ENCODE assay signal across 1 cellular context in genomic region chr17:1186923-1187771, GRCh38.
A peak's percentile ranks its signal among the peaks of the same experiment; 100 is the strongest.
TF ChIP-seq lines count a peak whose summit lies in the region.

No MANE protein-coding gene starts in this region.

TF ChIP-seq in HepG2, 621 proteins besides CTCF, POLR2A, EP300 and RAD21 (continued from another document and continues in another):
- TF ChIP-seq HMGXB4 (CRISPR knock-in tag; IDR thresholded peaks at IDR 0.05; ENCODE audit: borderline replicate concordance in 1 of 2, low read depth in 1 of 2) (peak; percentile 29 to 80; a peak in 2 of 4 replicates), NFE2L1 (CRISPR knock-in tag; IDR thresholded peaks at IDR 0.05; ENCODE audit: borderline replicate concordance) (no peak), HMGXB3 (CRISPR knock-in tag; IDR thresholded peaks at IDR 0.05; ENCODE audit: borderline replicate concordance) (no peak), HIVEP1 (CRISPR knock-in tag; IDR thresholded peaks at IDR 0.05) (0 out of 2 replicates have a peak, but pooled peaks have one; percentile 17), NCOA5 (CRISPR knock-in tag; IDR thresholded peaks at IDR 0.05) (no peak), REXO4 (CRISPR knock-in tag; IDR thresholded peaks at IDR 0.05; ENCODE audit: borderline replicate concordance) (no peak), GPBP1L1 (CRISPR knock-in tag; IDR thresholded peaks at IDR 0.05) (no peak), ZNF672 (CRISPR knock-in tag; IDR thresholded peaks at IDR 0.05) (no peak), EZH2 (conservative IDR thresholded peaks at IDR 0.05; ENCODE audit: low read depth, low read length) (no peak), SSRP1 (CRISPR knock-in tag; IDR thresholded peaks at IDR 0.05) (no peak), SALL1 (CRISPR knock-in tag; IDR thresholded peaks at IDR 0.05) (peak; percentile 37; the same call in 1 of the 2 replicates), ZNF33A (CRISPR knock-in tag; IDR thresholded peaks at IDR 0.05; ENCODE audit: borderline replicate concordance) (no peak), SKI (IDR thresholded peaks at IDR 0.05; ENCODE audit: partially characterized antibody) (no peak), ZMYM3 (CRISPR knock-in tag; IDR thresholded peaks at IDR 0.05) (no peak), LBX2 (CRISPR knock-in tag; IDR thresholded peaks at IDR 0.05; ENCODE audit: borderline replicate concordance) (no peak), ZFP91 (CRISPR knock-in tag; IDR thresholded peaks at IDR 0.05; ENCODE audit: borderline replicate concordance) (peak; percentile 99), PTBP1 (IDR thresholded peaks at IDR 0.05; ENCODE audit: low read depth, low read length, poor library complexity, severe bottlenecking) (no peak), PITX1 (CRISPR knock-in tag; IDR thresholded peaks at IDR 0.05) (no peak), ZNF138 (CRISPR knock-in tag; IDR thresholded peaks at IDR 0.05; ENCODE audit: low read depth) (no peak), YY1 (IDR thresholded peaks at IDR 0.05; ENCODE audit: insufficient read depth, insufficient replicate concordance, low read depth, low read length) (peak; percentile 49), ZMYM4 (CRISPR knock-in tag; IDR thresholded peaks at IDR 0.05) (no peak), NFRKB (IDR thresholded peaks at IDR 0.05) (no peak), REST (IDR thresholded peaks at IDR 0.05; ENCODE audit: borderline replicate concordance in 1 of 2, low read depth in 1 of 2, low read length in 2 of 2) (no peak), FOXO4 (CRISPR knock-in tag; conservative IDR thresholded peaks at IDR 0.05) (0 out of 2 replicates have a peak, but pooled peaks have one; percentile 85), NFATC3 (CRISPR knock-in tag; IDR thresholded peaks at IDR 0.05) (no peak), JUND (CRISPR knock-in tag; IDR thresholded peaks at IDR 0.05) (no peak), KDM4B (CRISPR knock-in tag; IDR thresholded peaks at IDR 0.05) (no peak; the same call in 1 of the 2 replicates), ZNF253 (CRISPR knock-in tag; IDR thresholded peaks at IDR 0.05; ENCODE audit: borderline replicate concordance) (no peak), TRIM24 (CRISPR knock-in tag; IDR thresholded peaks at IDR 0.05) (no peak), ZFX (CRISPR knock-in tag; IDR thresholded peaks at IDR 0.05; ENCODE audit: low read depth) (peak; percentile 54; the same call in 1 of the 2 replicates), ZFP82 (CRISPR knock-in tag; IDR thresholded peaks at IDR 0.05; ENCODE audit: borderline replicate concordance) (no peak), ZBTB2 (CRISPR knock-in tag; IDR thresholded peaks at IDR 0.05; ENCODE audit: low read depth) (no peak), ZFY (CRISPR knock-in tag; IDR thresholded peaks at IDR 0.05) (no peak), ATF2 (CRISPR knock-in tag; IDR thresholded peaks at IDR 0.05) (no peak), MIXL1 (CRISPR knock-in tag; IDR thresholded peaks at IDR 0.05) (no peak), HNRNPL (IDR thresholded peaks at IDR 0.05; ENCODE audit: low read depth, low read length) (peak; percentile 30; the same call in 1 of the 2 replicates), FOSL2 (CRISPR knock-in tag; IDR thresholded peaks at IDR 0.05) (0 out of 2 replicates have a peak, but pooled peaks have one; percentile 17)
- TF ChIP-seq, protein P1, sequence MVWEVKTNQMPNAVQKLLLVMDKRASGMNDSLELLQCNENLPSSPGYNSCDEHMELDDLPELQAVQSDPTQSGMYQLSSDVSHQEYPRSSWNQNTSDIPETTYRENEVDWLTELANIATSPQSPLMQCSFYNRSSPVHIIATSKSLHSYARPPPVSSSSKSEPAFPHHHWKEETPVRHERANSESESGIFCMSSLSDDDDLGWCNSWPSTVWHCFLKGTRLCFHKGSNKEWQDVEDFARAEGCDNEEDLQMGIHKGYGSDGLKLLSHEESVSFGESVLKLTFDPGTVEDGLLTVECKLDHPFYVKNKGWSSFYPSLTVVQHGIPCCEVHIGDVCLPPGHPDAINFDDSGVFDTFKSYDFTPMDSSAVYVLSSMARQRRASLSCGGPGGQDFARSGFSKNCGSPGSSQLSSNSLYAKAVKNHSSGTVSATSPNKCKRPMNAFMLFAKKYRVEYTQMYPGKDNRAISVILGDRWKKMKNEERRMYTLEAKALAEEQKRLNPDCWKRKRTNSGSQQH (CRISPR knock-in tag; IDR thresholded peaks at IDR 0.05; ENCODE audit: low read depth), result no peak
- TF ChIP-seq, protein P2, sequence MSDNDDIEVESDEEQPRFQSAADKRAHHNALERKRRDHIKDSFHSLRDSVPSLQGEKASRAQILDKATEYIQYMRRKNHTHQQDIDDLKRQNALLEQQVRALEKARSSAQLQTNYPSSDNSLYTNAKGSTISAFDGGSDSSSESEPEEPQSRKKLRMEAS (IDR thresholded peaks at IDR 0.05), result 0 out of 2 replicates have a peak, but pooled peaks have one; percentile 27
- TF ChIP-seq, protein P3, sequence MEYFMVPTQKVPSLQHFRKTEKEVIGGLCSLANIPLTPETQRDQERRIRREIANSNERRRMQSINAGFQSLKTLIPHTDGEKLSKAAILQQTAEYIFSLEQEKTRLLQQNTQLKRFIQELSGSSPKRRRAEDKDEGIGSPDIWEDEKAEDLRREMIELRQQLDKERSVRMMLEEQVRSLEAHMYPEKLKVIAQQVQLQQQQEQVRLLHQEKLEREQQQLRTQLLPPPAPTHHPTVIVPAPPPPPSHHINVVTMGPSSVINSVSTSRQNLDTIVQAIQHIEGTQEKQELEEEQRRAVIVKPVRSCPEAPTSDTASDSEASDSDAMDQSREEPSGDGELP (IDR thresholded peaks at IDR 0.05; ENCODE audit: borderline replicate concordance, low read depth), result no peak
